Comparison of ENCODE assay signal across 23 cellular contexts in genomic region chr10:386751-387693, GRCh38.
DNase-seq lines count a peak whose midpoint lies in the region; TF ChIP-seq lines count a peak whose summit lies in the region.
"Had no signal": no experiment of that assay in that cellular context is flagged by ENCODE, and none has a peak within 500 bp of the region (broad histone marks: within the 10 kb centered on the region; RNA-seq: fewer than 3 reads in every experiment).

No MANE protein-coding gene starts in this region.

- no peaks in the 10 kb centered on the region for H3K4me1 ChIP-seq in HEK293 (ENCODE audit: control insufficient read depth, insufficient read depth, low read length)
- peaks cover 0 to 28% (median 12%) of the 10 kb centered on the region in 5 donors for H3K4me1 ChIP-seq in subcutaneous abdominal adipose tissue (ENCODE audit: control insufficient read depth in 5 of 5, insufficient read depth in 5 of 5, low read length in 5 of 5)
- H3K4me1 ChIP-seq: lower lobe of right lung had no signal

- in situ Hi-C loops in GM13977 (cut with MboI; ENCODE audit: low pct_unique_long_range_greater_than_20kb, low sequenced_read_pairs, unreplicated experiment), result no loop called here

- DNase-seq in coronary artery (ENCODE audit: low spot score) (no peak), islet precursor cell (peak; percentile 45), GM13977 (ENCODE audit: low spot score) (no peak), COLO829 (ENCODE audit: low spot score) (no peak), NCI-H345 (lab: John Stamatoyannopoulos, UW) (no peak)
- DNase-seq: activated gamma-delta T cell treated with Interleukin-2 at 50 U/mL for 16 hours; activated T-cell treated with anti-CD3 and anti-CD28 coated beads for 4 hours; CD8-positive, alpha-beta memory T cell; DMS79; HFFc6; lower lobe of right lung; NCI-H1694; NCI-H69; retina; stimulated activated CD8-positive, alpha-beta memory T cell treated with anti-CD3 and anti-CD28 coated beads, Interleukin-4, amount 100 ng/mL, for 48 hours had no signal

- H3K4me3 ChIP-seq in HEK293 (ENCODE audit: low read depth, low read length), result no peak overlapping the region
- peak overlapping the region; percentile 51 for H3K4me3 ChIP-seq in coronary artery
- peak overlapping the region in 4 of 5 donors; percentile 6 to 48 (median 33) for H3K4me3 ChIP-seq in subcutaneous abdominal adipose tissue (ENCODE audit: low read depth in 1 of 5, low read length in 5 of 5)
- H3K4me3 ChIP-seq: cardiac muscle cell, hepatocyte, lower lobe of right lung had no signal

- H3K27me3 ChIP-seq in subcutaneous abdominal adipose tissue (ENCODE audit: control insufficient read depth in 5 of 5, insufficient read depth in 4 of 5, low read length in 5 of 5), result no peaks in the 10 kb centered on the region
- H3K27me3 ChIP-seq: cardiac muscle cell, dorsolateral prefrontal cortex, hepatocyte had no signal

- H3K9ac ChIP-seq in subcutaneous abdominal adipose tissue (ENCODE audit: low read length in 5 of 5), result peak overlapping the region in 2 of 5 donors; percentile 0 to 14
- H3K9ac ChIP-seq: KMS-11 had no signal

- H3K27ac ChIP-seq in HEK293 (ENCODE audit: extremely low read depth, low read depth, low read length) (no peak overlapping the region), coronary artery (peak overlapping the region in 1 of 2 donors; percentile 78), subcutaneous abdominal adipose tissue (ENCODE audit: low read depth, low read length) (peak overlapping the region; percentile 57)
- H3K27ac ChIP-seq: cardiac muscle cell, epithelial cell of prostate, hepatocyte, KMS-11, lower lobe of right lung, RWPE1 had no signal

- POLR2A ChIA-PET in HEK293 (lab: Yijun Ruan, JAX), result no interaction called here

- no peak for TF ChIP-seq CTCF in HEK293 (tag by site-specific recombination; IDR thresholded peaks at IDR 0.05)
- no peak for TF ChIP-seq CTCF in coronary artery (IDR thresholded peaks at IDR 0.05)
- TF ChIP-seq CTCF in GM13977 (IDR thresholded peaks at IDR 0.05; ENCODE audit: extremely low read depth, insufficient read depth, missing control alignments), result no peak

- H3K9me3 ChIP-seq in HEK293 (ENCODE audit: control insufficient read depth, insufficient read depth, low read depth, low read length), result no peaks in the 10 kb centered on the region
- H3K9me3 ChIP-seq in subcutaneous abdominal adipose tissue (ENCODE audit: control insufficient read depth in 5 of 5, low read length in 5 of 5), result no peaks in the 10 kb centered on the region
- H3K9me3 ChIP-seq: lower lobe of right lung had no signal

- CTCF ChIA-PET in HEK293 (lab: Yijun Ruan, JAX), result interaction anchor here (0.8 kb wide), 1 partner anchor 1106 kb away, joined by 4 read pairs; no protein-coding TSS in a partner anchor

- H3K36me3 ChIP-seq in HEK293 (ENCODE audit: control insufficient read depth in 2 of 2, insufficient read depth in 1 of 2, low read length in 2 of 2) (peaks cover 4 to 58% of the 10 kb centered on the region in 2 experiments), subcutaneous abdominal adipose tissue (ENCODE audit: control insufficient read depth in 5 of 5, insufficient read depth in 5 of 5, low read length in 5 of 5) (peaks cover 0 to 77% (median 66%) of the 10 kb centered on the region in 5 donors)

TF ChIP-seq in HEK293, 187 proteins besides CTCF, POLR2A, EP300 and RAD21:
- TF ChIP-seq ZSCAN16 (tag by site-specific recombination; IDR thresholded peaks at IDR 0.05) (no peak), ZNF707 (tag by site-specific recombination; IDR thresholded peaks at IDR 0.05) (no peak), ZNF174 (tag by site-specific recombination; IDR thresholded peaks at IDR 0.05) (no peak), ZSCAN23 (tag by site-specific recombination; IDR thresholded peaks at IDR 0.05) (no peak), EGR2 (tag by site-specific recombination; IDR thresholded peaks at IDR 0.05; ENCODE audit: low read depth) (peak; percentile 49), ZNF513 (tag by site-specific recombination; IDR thresholded peaks at IDR 0.05) (no peak)
TF ChIP-seq in HEK293: peak in this region for 1.
